Comparison of ENCODE assay signal across 1 cellular context in the genomic region with DNA sequence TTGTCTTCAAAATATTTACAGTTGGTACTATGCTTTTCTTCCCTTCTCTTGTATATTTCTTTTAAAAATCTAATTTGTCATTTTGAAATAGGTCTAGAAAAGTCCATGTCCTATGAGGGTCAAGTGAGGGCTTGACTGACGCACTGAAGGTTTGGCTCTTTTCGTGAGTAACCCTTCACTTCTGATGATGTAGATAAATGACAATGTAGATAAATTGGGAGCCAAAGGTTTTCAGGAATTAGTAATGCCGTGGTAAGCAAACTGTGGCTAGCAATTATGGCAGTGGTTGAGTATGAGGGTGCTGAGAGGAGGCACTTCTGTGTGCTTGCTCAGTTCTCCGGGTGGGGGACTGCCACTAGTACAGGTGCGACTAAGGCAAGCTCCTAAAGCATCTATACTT.
TF ChIP-seq lines count a peak whose summit lies in the region.

No MANE protein-coding gene starts in this region.

TF ChIP-seq in SK-N-SH treated with all-trans-retinoic acid at 6 μM for 48 hours, 23 proteins besides CTCF, POLR2A, EP300 and RAD21 (continued from another document):
- TF ChIP-seq POU6F1 (CRISPR knock-in tag; IDR thresholded peaks at IDR 0.05; ENCODE audit: borderline replicate concordance, low read depth), result no peak
- no peak for TF ChIP-seq CSRNP3 (CRISPR knock-in tag; IDR thresholded peaks at IDR 0.05)
